In the genomic region with DNA sequence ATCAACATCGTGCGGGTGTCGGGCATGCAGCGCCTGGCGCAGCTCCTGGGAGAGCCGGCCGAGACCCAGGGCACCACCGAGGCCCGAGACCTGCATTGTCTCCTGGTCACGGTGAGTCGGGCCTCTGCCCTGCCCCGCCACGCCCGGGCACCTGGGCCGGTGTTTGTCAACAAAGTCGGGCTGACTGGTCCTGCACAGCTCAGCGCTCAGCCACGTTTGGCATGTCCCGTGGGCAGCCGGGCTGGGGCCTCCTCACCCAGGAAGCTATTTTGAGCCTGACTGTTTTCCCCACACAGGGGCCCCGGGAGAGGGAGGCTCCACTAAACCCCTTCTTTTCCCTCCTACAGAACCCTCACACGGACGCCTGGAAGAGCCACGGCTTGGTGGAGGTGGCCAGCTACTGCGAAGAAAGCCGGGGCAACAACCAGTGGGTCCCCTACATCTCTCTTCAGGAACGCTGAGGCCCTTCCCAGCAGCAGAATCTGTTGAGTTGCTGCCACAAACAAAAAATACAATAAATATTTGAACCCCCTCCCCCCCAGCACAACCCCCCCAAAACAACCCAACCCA, we compare ENCODE assay signal across 8 cellular contexts. TPM values are rescaled to one million over a fixed set of nuclear protein-coding genes. Genes with fewer than 3 reads are reported as not detected.
DNase-seq lines count a peak whose midpoint lies in the region; ATAC-seq and TF ChIP-seq lines count a peak whose summit lies in the region.

No MANE protein-coding gene starts in this region.

- peak overlapping the region; percentile 90 to 95 (median 92) for H3K27ac ChIP-seq in upper lobe of left lung

- TF ChIP-seq CTCF in GM12864 (IDR thresholded peaks at IDR 0.05; ENCODE audit: low read depth, low read length, missing control alignments), result no peak
- no peak for TF ChIP-seq CTCF in upper lobe of left lung (IDR thresholded peaks at IDR 0.05)

- H3K4me1 ChIP-seq in mononuclear cell (ENCODE audit: insufficient read depth, low read length) (peaks cover 41% of the 10 kb centered on the region), upper lobe of left lung (peaks cover 13 to 36% (median 30%) of the 10 kb centered on the region in 4 donors)

- no peak for TF ChIP-seq EP300 in upper lobe of left lung (IDR thresholded peaks at IDR 0.05)

- DNase-seq in GM12864 (ENCODE audit: low read depth), result no peak
- peak; percentile 11 for DNase-seq in effector CD4-positive, alpha-beta T cell
- DNase-seq in upper lobe of left lung, result peak; percentile 51 to 89
- no peak for DNase-seq in putamen (ENCODE audit: low spot score)

- peaks cover 3% of the 10 kb centered on the region for H3K27me3 Mint-ChIP-seq in T-helper 1 cell treated with Interleukin-12 subunit alpha and Interleukin-12 subunit beta and Interleukin-4 antibody, amounts not matched to agents 30 μg/mL and 1 μg/mL, for 36 hours (ENCODE audit: low read depth)

- 3 to 20% methylated on average over 6 to 25 of the region's 27 CpGs for WGBS in upper lobe of left lung, 2 donors

- peak overlapping the region; percentile 97 for H3K4me3 Mint-ChIP-seq in T-helper 1 cell treated with Interleukin-12 subunit alpha and Interleukin-12 subunit beta and Interleukin-4 antibody, amounts not matched to agents 30 μg/mL and 1 μg/mL, for 36 hours

- H3K27ac Mint-ChIP-seq in T-helper 1 cell treated with Interleukin-12 subunit alpha and Interleukin-12 subunit beta and Interleukin-4 antibody, amounts not matched to agents 30 μg/mL and 1 μg/mL, for 36 hours, result peak overlapping the region; percentile 93

- TF ChIP-seq POLR2A in upper lobe of left lung (IDR thresholded peaks at IDR 0.05), result peak in 1 of 4 donors; percentile 25

- H3K9me3 Mint-ChIP-seq in T-helper 1 cell treated with Interleukin-12 subunit alpha and Interleukin-12 subunit beta and Interleukin-4 antibody, amounts not matched to agents 30 μg/mL and 1 μg/mL, for 36 hours, result no peaks in the 10 kb centered on the region

- peaks cover 0 to 19% (median 11%) of the 10 kb centered on the region in 4 donors for H3K36me3 ChIP-seq in upper lobe of left lung

- peaks cover 16% of the 10 kb centered on the region for H3K4me1 Mint-ChIP-seq in T-helper 1 cell treated with Interleukin-12 subunit alpha and Interleukin-12 subunit beta and Interleukin-4 antibody, amounts not matched to agents 30 μg/mL and 1 μg/mL, for 36 hours (ENCODE audit: low read depth)

- H3K4me3 ChIP-seq in GM12864 (ENCODE audit: low read depth, low read length), result peak overlapping the region; percentile 90
- H3K4me3 ChIP-seq in mononuclear cell (ENCODE audit: low read length), result peak overlapping the region; percentile 100
- peak overlapping the region; percentile 63 to 98 (median 88) for H3K4me3 ChIP-seq in upper lobe of left lung

- ATAC-seq in upper lobe of left lung (ENCODE audit: low FRiP score in 2 of 2) (no peak), HG02884 (IDR thresholded peaks at IDR 0.05; ENCODE audit: unreplicated experiment) (no peak), GM18498 (IDR thresholded peaks at IDR 0.05; ENCODE audit: unreplicated experiment) (no peak)

- H3K9me3 ChIP-seq in mononuclear cell (ENCODE audit: low read depth, low read length) (no peaks in the 10 kb centered on the region), upper lobe of left lung (peaks cover 0 to 3% (median 0%) of the 10 kb centered on the region in 4 donors)

- H3K27me3 ChIP-seq in mononuclear cell (ENCODE audit: insufficient read depth, low read length) (no peaks in the 10 kb centered on the region), upper lobe of left lung (no peaks in the 10 kb centered on the region)

- peaks cover 27% of the 10 kb centered on the region for H3K36me3 Mint-ChIP-seq in T-helper 1 cell treated with Interleukin-12 subunit alpha and Interleukin-12 subunit beta and Interleukin-4 antibody, amounts not matched to agents 30 μg/mL and 1 μg/mL, for 36 hours (ENCODE audit: low read depth)

RNA-seq across cellular contexts. Expression of a gene that starts 1.3 kb away (rescaled TPM):
- 528 TPM for total RNA-seq in mononuclear cell
- total RNA-seq in upper lobe of left lung, result 100 to 1,000 TPM in 4 of 6 donors, 10 to 100 TPM in 2; 93.2 to 247 (median 139) TPM

RNA-seq across cellular contexts. Expression of a gene that starts 20.5 kb away (rescaled TPM):
- total RNA-seq in mononuclear cell (6.7 TPM), upper lobe of left lung (10 to 100 TPM; 15.7 to 49.7 (median 28.2) TPM)

RNA-seq across cellular contexts. Expression of a gene that starts 49.8 kb away (rescaled TPM):
- total RNA-seq in mononuclear cell (5.8 TPM), upper lobe of left lung (10 to 100 TPM; 26.2 to 82.3 (median 40.0) TPM)

Comparison
In these comparisons a context has a peak if more than half of its experiments do, and no peak if none do; other contexts are left out.
1. DNase-seq: peak in effector CD4-positive, alpha-beta T cell (single experiment) and upper lobe of left lung (2 of 2); none in GM12864 (single experiment) and putamen (single experiment).
2. Peak in every context shown above with its lines, with median percentiles within 50 percentile points of each other: H3K4me3 ChIP-seq.